ENCODE assay signal across 1 cellular context in the genomic region with DNA sequence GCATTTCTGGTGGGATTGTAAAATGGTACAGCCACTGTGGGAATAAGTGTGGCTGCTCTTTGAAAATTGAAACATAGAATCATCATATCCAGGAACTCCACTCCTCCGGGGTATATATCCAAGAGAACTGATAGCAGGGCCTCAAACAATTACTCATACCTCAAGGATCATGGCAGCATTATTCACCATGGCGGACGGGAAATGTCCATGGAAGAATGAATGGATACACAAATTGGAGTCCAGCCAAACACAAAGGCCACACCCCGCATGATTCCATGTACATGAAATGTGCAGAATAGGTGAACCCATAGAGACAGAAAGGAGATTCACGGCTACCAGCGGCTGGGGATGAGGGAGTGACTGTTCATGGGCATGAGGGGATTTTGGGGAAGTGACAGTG.
TF ChIP-seq lines count a peak whose summit lies in the region.

No MANE protein-coding gene starts in this region.

TF ChIP-seq in GM23338, 12 proteins besides CTCF, POLR2A, EP300 and RAD21 (continued from another document):
- TF ChIP-seq, protein P1, sequence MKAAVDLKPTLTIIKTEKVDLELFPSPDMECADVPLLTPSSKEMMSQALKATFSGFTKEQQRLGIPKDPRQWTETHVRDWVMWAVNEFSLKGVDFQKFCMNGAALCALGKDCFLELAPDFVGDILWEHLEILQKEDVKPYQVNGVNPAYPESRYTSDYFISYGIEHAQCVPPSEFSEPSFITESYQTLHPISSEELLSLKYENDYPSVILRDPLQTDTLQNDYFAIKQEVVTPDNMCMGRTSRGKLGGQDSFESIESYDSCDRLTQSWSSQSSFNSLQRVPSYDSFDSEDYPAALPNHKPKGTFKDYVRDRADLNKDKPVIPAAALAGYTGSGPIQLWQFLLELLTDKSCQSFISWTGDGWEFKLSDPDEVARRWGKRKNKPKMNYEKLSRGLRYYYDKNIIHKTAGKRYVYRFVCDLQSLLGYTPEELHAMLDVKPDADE (IDR thresholded peaks at IDR 0.05): no peak
- no peak for TF ChIP-seq POLR2AphosphoS5 (IDR thresholded peaks at IDR 0.05; ENCODE audit: low read depth)
- TF ChIP-seq CREB1 (CRISPR knock-in tag; IDR thresholded peaks at IDR 0.05; ENCODE audit: low read depth): no peak
- TF ChIP-seq ZNF114 (CRISPR knock-in tag; IDR thresholded peaks at IDR 0.05): no peak
- TF ChIP-seq NANOG (IDR thresholded peaks at IDR 0.05; ENCODE audit: borderline replicate concordance): no peak
- TF ChIP-seq JUNB (IDR thresholded peaks at IDR 0.05; ENCODE audit: unreplicated experiment): no peak
- no peak for TF ChIP-seq STAT1 (IDR thresholded peaks at IDR 0.05; ENCODE audit: unreplicated experiment)
- TF ChIP-seq EZH2phosphoT487 (IDR thresholded peaks at IDR 0.05; ENCODE audit: unreplicated experiment): no peak
- TF ChIP-seq ZNF331 (CRISPR knock-in tag; IDR thresholded peaks at IDR 0.05; ENCODE audit: low read depth): no peak
- TF ChIP-seq, protein P2, sequence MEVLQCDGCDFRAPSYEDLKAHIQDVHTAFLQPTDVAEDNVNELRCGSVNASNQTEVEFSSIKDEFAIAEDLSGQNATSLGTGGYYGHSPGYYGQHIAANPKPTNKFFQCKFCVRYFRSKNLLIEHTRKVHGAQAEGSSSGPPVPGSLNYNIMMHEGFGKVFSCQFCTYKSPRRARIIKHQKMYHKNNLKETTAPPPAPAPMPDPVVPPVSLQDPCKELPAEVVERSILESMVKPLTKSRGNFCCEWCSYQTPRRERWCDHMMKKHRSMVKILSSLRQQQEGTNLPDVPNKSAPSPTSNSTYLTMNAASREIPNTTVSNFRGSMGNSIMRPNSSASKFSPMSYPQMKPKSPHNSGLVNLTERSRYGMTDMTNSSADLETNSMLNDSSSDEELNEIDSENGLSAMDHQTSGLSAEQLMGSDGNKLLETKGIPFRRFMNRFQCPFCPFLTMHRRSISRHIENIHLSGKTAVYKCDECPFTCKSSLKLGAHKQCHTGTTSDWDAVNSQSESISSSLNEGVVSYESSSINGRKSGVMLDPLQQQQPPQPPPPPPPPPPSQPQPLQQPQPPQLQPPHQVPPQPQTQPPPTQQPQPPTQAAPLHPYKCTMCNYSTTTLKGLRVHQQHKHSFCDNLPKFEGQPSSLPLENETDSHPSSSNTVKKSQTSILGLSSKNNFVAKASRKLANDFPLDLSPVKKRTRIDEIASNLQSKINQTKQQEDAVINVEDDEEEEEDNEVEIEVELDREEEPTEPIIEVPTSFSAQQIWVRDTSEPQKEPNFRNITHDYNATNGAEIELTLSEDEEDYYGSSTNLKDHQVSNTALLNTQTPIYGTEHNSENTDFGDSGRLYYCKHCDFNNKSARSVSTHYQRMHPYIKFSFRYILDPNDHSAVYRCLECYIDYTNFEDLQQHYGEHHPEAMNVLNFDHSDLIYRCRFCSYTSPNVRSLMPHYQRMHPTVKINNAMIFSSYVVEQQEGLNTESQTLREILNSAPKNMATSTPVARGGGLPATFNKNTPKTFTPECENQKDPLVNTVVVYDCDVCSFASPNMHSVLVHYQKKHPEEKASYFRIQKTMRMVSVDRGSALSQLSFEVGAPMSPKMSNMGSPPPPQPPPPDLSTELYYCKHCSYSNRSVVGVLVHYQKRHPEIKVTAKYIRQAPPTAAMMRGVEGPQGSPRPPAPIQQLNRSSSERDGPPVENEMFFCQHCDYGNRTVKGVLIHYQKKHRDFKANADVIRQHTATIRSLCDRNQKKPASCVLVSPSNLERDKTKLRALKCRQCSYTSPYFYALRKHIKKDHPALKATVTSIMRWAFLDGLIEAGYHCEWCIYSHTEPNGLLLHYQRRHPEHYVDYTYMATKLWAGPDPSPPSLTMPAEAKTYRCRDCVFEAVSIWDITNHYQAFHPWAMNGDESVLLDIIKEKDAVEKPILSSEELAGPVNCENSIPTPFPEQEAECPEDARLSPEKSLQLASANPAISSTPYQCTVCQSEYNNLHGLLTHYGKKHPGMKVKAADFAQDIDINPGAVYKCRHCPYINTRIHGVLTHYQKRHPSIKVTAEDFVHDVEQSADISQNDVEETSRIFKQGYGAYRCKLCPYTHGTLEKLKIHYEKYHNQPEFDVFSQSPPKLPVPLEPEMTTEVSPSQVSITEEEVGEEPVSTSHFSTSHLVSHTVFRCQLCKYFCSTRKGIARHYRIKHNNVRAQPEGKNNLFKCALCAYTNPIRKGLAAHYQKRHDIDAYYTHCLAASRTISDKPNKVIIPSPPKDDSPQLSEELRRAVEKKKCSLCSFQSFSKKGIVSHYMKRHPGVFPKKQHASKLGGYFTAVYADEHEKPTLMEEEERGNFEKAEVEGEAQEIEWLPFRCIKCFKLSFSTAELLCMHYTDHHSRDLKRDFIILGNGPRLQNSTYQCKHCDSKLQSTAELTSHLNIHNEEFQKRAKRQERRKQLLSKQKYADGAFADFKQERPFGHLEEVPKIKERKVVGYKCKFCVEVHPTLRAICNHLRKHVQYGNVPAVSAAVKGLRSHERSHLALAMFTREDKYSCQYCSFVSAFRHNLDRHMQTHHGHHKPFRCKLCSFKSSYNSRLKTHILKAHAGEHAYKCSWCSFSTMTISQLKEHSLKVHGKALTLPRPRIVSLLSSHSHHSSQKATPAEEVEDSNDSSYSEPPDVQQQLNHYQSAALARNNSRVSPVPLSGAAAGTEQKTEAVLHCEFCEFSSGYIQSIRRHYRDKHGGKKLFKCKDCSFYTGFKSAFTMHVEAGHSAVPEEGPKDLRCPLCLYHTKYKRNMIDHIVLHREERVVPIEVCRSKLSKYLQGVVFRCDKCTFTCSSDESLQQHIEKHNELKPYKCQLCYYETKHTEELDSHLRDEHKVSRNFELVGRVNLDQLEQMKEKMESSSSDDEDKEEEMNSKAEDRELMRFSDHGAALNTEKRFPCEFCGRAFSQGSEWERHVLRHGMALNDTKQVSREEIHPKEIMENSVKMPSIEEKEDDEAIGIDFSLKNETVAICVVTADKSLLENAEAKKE (CRISPR knock-in tag; IDR thresholded peaks at IDR 0.05): no peak
- no peak for TF ChIP-seq EZH2 (IDR thresholded peaks at IDR 0.05; ENCODE audit: low read depth, unreplicated experiment)
TF ChIP-seq in GM23338: peak in this region for 0.
